Comparison of ENCODE assay signal across 1 cellular context in the genomic region with DNA sequence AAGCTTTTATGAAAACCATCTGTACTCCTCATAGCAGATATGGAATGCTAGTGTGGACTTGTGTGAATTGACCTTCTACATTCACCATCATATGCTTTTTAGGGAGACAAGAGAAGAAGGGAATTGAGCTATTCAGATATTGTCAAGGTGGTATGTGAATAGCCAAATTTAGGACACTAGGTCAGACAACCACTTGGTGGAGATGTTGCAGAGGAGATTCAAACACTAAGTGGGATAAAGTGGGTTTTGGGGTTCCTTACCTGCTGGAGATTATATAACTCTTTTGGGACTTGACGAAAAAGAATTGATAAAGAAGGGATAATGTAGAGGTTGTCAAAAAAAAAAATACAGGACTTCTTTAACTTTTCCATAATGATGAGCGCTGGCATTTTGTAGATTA.
TF ChIP-seq lines count a peak whose summit lies in the region.

No MANE protein-coding gene starts in this region.

TF ChIP-seq in H1, 55 proteins besides CTCF, POLR2A, EP300 and RAD21:
- TF ChIP-seq, protein P1, sequence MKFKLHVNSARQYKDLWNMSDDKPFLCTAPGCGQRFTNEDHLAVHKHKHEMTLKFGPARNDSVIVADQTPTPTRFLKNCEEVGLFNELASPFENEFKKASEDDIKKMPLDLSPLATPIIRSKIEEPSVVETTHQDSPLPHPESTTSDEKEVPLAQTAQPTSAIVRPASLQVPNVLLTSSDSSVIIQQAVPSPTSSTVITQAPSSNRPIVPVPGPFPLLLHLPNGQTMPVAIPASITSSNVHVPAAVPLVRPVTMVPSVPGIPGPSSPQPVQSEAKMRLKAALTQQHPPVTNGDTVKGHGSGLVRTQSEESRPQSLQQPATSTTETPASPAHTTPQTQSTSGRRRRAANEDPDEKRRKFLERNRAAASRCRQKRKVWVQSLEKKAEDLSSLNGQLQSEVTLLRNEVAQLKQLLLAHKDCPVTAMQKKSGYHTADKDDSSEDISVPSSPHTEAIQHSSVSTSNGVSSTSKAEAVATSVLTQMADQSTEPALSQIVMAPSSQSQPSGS (IDR thresholded peaks at IDR 0.05; ENCODE audit: low read length), result no peak
- TF ChIP-seq HDAC2 (IDR thresholded peaks at IDR 0.05; ENCODE audit: borderline replicate concordance in 1 of 2, low read depth in 2 of 2, low read length in 2 of 2), result no peak
- TF ChIP-seq, protein P2, sequence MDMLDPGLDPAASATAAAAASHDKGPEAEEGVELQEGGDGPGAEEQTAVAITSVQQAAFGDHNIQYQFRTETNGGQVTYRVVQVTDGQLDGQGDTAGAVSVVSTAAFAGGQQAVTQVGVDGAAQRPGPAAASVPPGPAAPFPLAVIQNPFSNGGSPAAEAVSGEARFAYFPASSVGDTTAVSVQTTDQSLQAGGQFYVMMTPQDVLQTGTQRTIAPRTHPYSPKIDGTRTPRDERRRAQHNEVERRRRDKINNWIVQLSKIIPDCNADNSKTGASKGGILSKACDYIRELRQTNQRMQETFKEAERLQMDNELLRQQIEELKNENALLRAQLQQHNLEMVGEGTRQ (IDR thresholded peaks at IDR 0.05; ENCODE audit: low read length), result no peak
- TF ChIP-seq CBX8 (IDR thresholded peaks at IDR 0.05; ENCODE audit: borderline replicate concordance, low read depth, low read length), result no peak
- TF ChIP-seq CBX5 (IDR thresholded peaks at IDR 0.05; ENCODE audit: low read depth, low read length), result no peak
- TF ChIP-seq HDAC6 (IDR thresholded peaks at IDR 0.05; ENCODE audit: low read depth, low read length), result no peak
- no peak for TF ChIP-seq CEBPB (IDR thresholded peaks at IDR 0.05; ENCODE audit: low read depth, low read length)
- no peak for TF ChIP-seq TBP (IDR thresholded peaks at IDR 0.05; ENCODE audit: low read depth, low read length)
- TF ChIP-seq PHF8 (conservative IDR thresholded peaks at IDR 0.05; ENCODE audit: low read depth, low read length), result no peak
- TF ChIP-seq, protein P3, sequence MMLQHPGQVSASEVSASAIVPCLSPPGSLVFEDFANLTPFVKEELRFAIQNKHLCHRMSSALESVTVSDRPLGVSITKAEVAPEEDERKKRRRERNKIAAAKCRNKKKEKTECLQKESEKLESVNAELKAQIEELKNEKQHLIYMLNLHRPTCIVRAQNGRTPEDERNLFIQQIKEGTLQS (IDR thresholded peaks at IDR 0.05; ENCODE audit: insufficient read depth, low read depth, low read length), result no peak
- TF ChIP-seq MAFK (IDR thresholded peaks at IDR 0.05; ENCODE audit: low read depth, low read length), result no peak
- TF ChIP-seq, protein P4, sequence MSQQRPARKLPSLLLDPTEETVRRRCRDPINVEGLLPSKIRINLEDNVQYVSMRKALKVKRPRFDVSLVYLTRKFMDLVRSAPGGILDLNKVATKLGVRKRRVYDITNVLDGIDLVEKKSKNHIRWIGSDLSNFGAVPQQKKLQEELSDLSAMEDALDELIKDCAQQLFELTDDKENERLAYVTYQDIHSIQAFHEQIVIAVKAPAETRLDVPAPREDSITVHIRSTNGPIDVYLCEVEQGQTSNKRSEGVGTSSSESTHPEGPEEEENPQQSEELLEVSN (IDR thresholded peaks at IDR 0.05), result no peak
- no peak for TF ChIP-seq BCL11A (IDR thresholded peaks at IDR 0.05; ENCODE audit: low read depth in 2 of 2, low read length in 2 of 2)
